In genomic region chr16:66551788-66552287, GRCh38 we compare ENCODE assay signal across 8 cellular contexts. TPM values are rescaled to one million over a fixed set of nuclear protein-coding genes. Genes with fewer than 3 reads are reported as not detected.
DNase-seq lines count a peak whose midpoint lies in the region; ATAC-seq, FAIRE-seq and TF ChIP-seq lines count a peak whose summit lies in the region.

No MANE protein-coding gene starts in this region.

- FAIRE-seq in H54 (lab: Jason Lieb, UNC), result no peak

- in situ Hi-C loops in HAP-1 (cut with MboI; ENCODE audit: low sequenced_read_pairs), result no loop called here

- POLR2A ChIA-PET in AG04450 (lab: Yijun Ruan, JAX), result interaction anchor here (1.0 to 1.2 kb wide), 4 partner anchors 12 to 40 kb away, joined by 3 to 5 read pairs (median 5); no protein-coding TSS in a partner anchor

- H3K27me3 ChIP-seq in AG04450 (ENCODE audit: control insufficient read depth, insufficient read depth, low read length), result no peaks in the 10 kb centered on the region
- no peaks in the 10 kb centered on the region for H3K27me3 ChIP-seq in HAP-1 (ENCODE audit: low read depth)
- H3K27me3 ChIP-seq in liver (ENCODE audit: control insufficient read depth in 4 of 4, insufficient read depth in 4 of 4, low read length in 3 of 4), result no peaks in the 10 kb centered on the region

- H3K4me1 Mint-ChIP-seq in activated naive CD8-positive, alpha-beta T cell treated with anti-CD3 and anti-CD28 coated beads for 36 hours, result peaks cover 65% of the 10 kb centered on the region
- H3K4me1 Mint-ChIP-seq in type B pancreatic cell (ENCODE audit: unreplicated experiment), result peaks cover 58% of the 10 kb centered on the region

- H3K27me3 Mint-ChIP-seq in activated naive CD8-positive, alpha-beta T cell treated with anti-CD3 and anti-CD28 coated beads for 36 hours, result peaks cover 4% of the 10 kb centered on the region
- no peaks in the 10 kb centered on the region for H3K27me3 Mint-ChIP-seq in type B pancreatic cell

- no peak for TF ChIP-seq CTCF in AG04450 (IDR thresholded peaks at IDR 0.05; ENCODE audit: low read depth, low read length)
- TF ChIP-seq CTCF in liver (IDR thresholded peaks at IDR 0.05; ENCODE audit: low read depth, low read length, missing input control), result no peak
- TF ChIP-seq CTCF in type B pancreatic cell (conservative IDR thresholded peaks at IDR 0.05), result no peak

- H3K27ac Mint-ChIP-seq in activated naive CD8-positive, alpha-beta T cell treated with anti-CD3 and anti-CD28 coated beads for 36 hours, result peak overlapping the region; percentile 95
- peak overlapping the region; percentile 88 for H3K27ac Mint-ChIP-seq in type B pancreatic cell

- H3K27ac ChIP-seq in AG04450 (ENCODE audit: low read depth, low read length), result peak overlapping the region; percentile 77
- peak overlapping the region; percentile 92 to 97 for H3K27ac ChIP-seq in liver (ENCODE audit: low read depth in 1 of 2, low read length in 2 of 2)

- WGBS in liver, result 44% methylated on average over 8 of the region's 8 CpGs

- H3K9ac ChIP-seq in liver (ENCODE audit: low read depth in 1 of 2, low read length in 2 of 2), result peak overlapping the region; percentile 76 to 85

- peak overlapping the region; percentile 96 for H3K4me3 Mint-ChIP-seq in activated naive CD8-positive, alpha-beta T cell treated with anti-CD3 and anti-CD28 coated beads for 36 hours
- H3K4me3 Mint-ChIP-seq in type B pancreatic cell, result peak overlapping the region; percentile 94

- peaks cover 23% of the 10 kb centered on the region for H3K4me1 ChIP-seq in HAP-1
- peaks cover 2 to 31% (median 22%) of the 10 kb centered on the region in 4 donors for H3K4me1 ChIP-seq in liver (ENCODE audit: control insufficient read depth in 4 of 4, insufficient read depth in 4 of 4, low read length in 3 of 4)

- H3K4me3 ChIP-seq in AG04450 (ENCODE audit: low read depth, low read length) (peak overlapping the region; percentile 88), HAP-1 (peak overlapping the region; percentile 37), liver (ENCODE audit: low read depth in 1 of 3, low read length in 3 of 3) (peak overlapping the region; percentile 57 to 96 (median 88))

- no peak for TF ChIP-seq POLR2A in H54 (IDR thresholded peaks at IDR 0.05; ENCODE audit: low read depth, low read length)

- H3K36me3 ChIP-seq in HAP-1 (replicated peaks) (no peaks in the 10 kb centered on the region; the same call in 1 of the 2 replicates), liver (ENCODE audit: control insufficient read depth in 4 of 4, insufficient read depth in 3 of 4, low read depth in 1 of 4, low read length in 3 of 4) (no peaks in the 10 kb centered on the region)

- no peak for ATAC-seq in HG03139 (IDR thresholded peaks at IDR 0.05; ENCODE audit: unreplicated experiment)
- no peak for ATAC-seq in GM21825 (IDR thresholded peaks at IDR 0.05; ENCODE audit: unreplicated experiment)

- H3K9me3 Mint-ChIP-seq in activated naive CD8-positive, alpha-beta T cell treated with anti-CD3 and anti-CD28 coated beads for 36 hours, result peaks cover 2% of the 10 kb centered on the region
- H3K9me3 Mint-ChIP-seq in type B pancreatic cell, result peaks cover 4% of the 10 kb centered on the region

- DNase-seq in AG04450 (ENCODE audit: low read depth, low spot score) (no peak), HAP-1 (ENCODE audit: low spot score in 2 of 2) (no peak), type B pancreatic cell (ENCODE audit: extremely low spot score, unreplicated experiment) (no peak), H54 (ENCODE audit: insufficient read length, low spot score) (no peak)
- no peak for DNase-seq in activated naive CD8-positive, alpha-beta T cell treated with anti-CD3 and anti-CD28 coated beads for 36 hours

- TF ChIP-seq RAD21 in liver (IDR thresholded peaks at IDR 0.05), result no peak

- H3K9me3 ChIP-seq in AG04450 (ENCODE audit: control insufficient read depth, insufficient read depth, low read length) (no peaks in the 10 kb centered on the region; the same call in 1 of the 2 replicates), HAP-1 (no peaks in the 10 kb centered on the region), liver (ENCODE audit: control insufficient read depth in 4 of 4, low read length in 3 of 4) (no peaks in the 10 kb centered on the region)

- CTCF ChIA-PET in AG04450 (lab: Charles Lee), result interaction anchor here (0.7 to 1.2 kb wide), 6 partner anchors 13 to 316 kb away, joined by 3 to 4 read pairs (median 4); no protein-coding TSS in a partner anchor

- H3K36me3 Mint-ChIP-seq in activated naive CD8-positive, alpha-beta T cell treated with anti-CD3 and anti-CD28 coated beads for 36 hours, result peaks cover 32% of the 10 kb centered on the region
- peaks cover 25% of the 10 kb centered on the region for H3K36me3 Mint-ChIP-seq in type B pancreatic cell

TF ChIP-seq in liver, 16 proteins besides CTCF, POLR2A, EP300 and RAD21 (continues in another document):
- TF ChIP-seq HNF4G (IDR thresholded peaks at IDR 0.05), result no peak
- TF ChIP-seq EGR1 (IDR thresholded peaks at IDR 0.05; ENCODE audit: low read depth in 2 of 2), result no peak
- no peak for TF ChIP-seq FOXA1 (IDR thresholded peaks at IDR 0.05)
- no peak for TF ChIP-seq ZBTB33 (IDR thresholded peaks at IDR 0.05)
- no peak for TF ChIP-seq REST (IDR thresholded peaks at IDR 0.05)

RNA-seq across cellular contexts. Expression of gene CKLF, which starts 0.5 kb away (rescaled TPM):
- polyA plus RNA-seq in AG04450 (2011; rRNA removed), result 52.6 and 56.2 TPM in 2 replicates
- 23.2 and 25.6 TPM in 2 replicates for polyA minus RNA-seq in AG04450 (2011; rRNA and poly(A)+ RNA removed)
- total RNA-seq in activated naive CD8-positive, alpha-beta T cell treated with anti-CD3 and anti-CD28 coated beads for 36 hours, result 100 to 1,000 TPM in 1 of 2 experiments, 10 to 100 TPM in 1; 93.0 to 103 TPM
- 10 to 100 TPM in 1 of 2 donors, 1 to 10 TPM in 1; 9.5 to 36.1 TPM for total RNA-seq in liver
- 10 to 100 TPM; 19.3 to 23.6 TPM for polyA plus RNA-seq in liver
- 21.2 and 36.3 TPM in 2 replicates for total RNA-seq in type B pancreatic cell (ENCODE audit: low replicate concordance)

RNA-seq across cellular contexts. Expression of gene TK2, which starts 1.9 kb away (rescaled TPM):
- polyA plus RNA-seq in AG04450 (2011; rRNA removed) (33.3 and 34.2 TPM in 2 replicates), liver (10 to 100 TPM; 19.5 to 22.5 TPM)
- 41.1 and 42.9 TPM in 2 replicates for polyA minus RNA-seq in AG04450 (2011; rRNA and poly(A)+ RNA removed)
- 1 to 10 TPM; 5.6 to 6.9 TPM for total RNA-seq in activated naive CD8-positive, alpha-beta T cell treated with anti-CD3 and anti-CD28 coated beads for 36 hours
- total RNA-seq in liver (10 to 100 TPM; 10.5 to 31.9 TPM), type B pancreatic cell (ENCODE audit: low replicate concordance) (14.6 and 18.4 TPM in 2 replicates)

RNA-seq across cellular contexts. Expression of gene CMTM1, which starts 14.4 kb away (rescaled TPM):
- polyA plus RNA-seq in AG04450 (2011; rRNA removed) (1.6 and 1.7 TPM in 2 replicates), liver (under 1 TPM; 0.32 to 0.64 TPM)
- 2.2 and 3.2 TPM in 2 replicates for polyA minus RNA-seq in AG04450 (2011; rRNA and poly(A)+ RNA removed)
- 1 to 10 TPM; 2.8 to 5.9 TPM for total RNA-seq in activated naive CD8-positive, alpha-beta T cell treated with anti-CD3 and anti-CD28 coated beads for 36 hours
- total RNA-seq in liver (under 1 TPM; 0.33 to 0.84 TPM), type B pancreatic cell (ENCODE audit: low replicate concordance) (3.4 and 8.4 TPM in 2 replicates)

RNA-seq across cellular contexts. Expression of gene CMTM2, which starts 27.4 kb away (rescaled TPM):
- polyA plus RNA-seq in AG04450 (2011; rRNA removed) (not detected in 2 replicates), liver (under 1 TPM; 0.57 to 0.67 TPM)
- not detected in 2 replicates for polyA minus RNA-seq in AG04450 (2011; rRNA and poly(A)+ RNA removed)
- total RNA-seq in activated naive CD8-positive, alpha-beta T cell treated with anti-CD3 and anti-CD28 coated beads for 36 hours, result not detected
- total RNA-seq in liver (1 to 10 TPM in 1 of 2 donors, under 1 TPM in 1; 0.50 to 1.1 TPM), type B pancreatic cell (ENCODE audit: low replicate concordance) (0.41 TPM in 1 of 2 replicates, not detected in the other)

RNA-seq across cellular contexts. Expression of gene CMTM3, which starts 52.7 kb away (rescaled TPM):
- polyA plus RNA-seq in AG04450 (2011; rRNA removed), result 31.6 and 33.5 TPM in 2 replicates
- polyA minus RNA-seq in AG04450 (2011; rRNA and poly(A)+ RNA removed), result 31.5 and 41.0 TPM in 2 replicates
- total RNA-seq in activated naive CD8-positive, alpha-beta T cell treated with anti-CD3 and anti-CD28 coated beads for 36 hours, result 10 to 100 TPM; 55.1 to 60.5 TPM
- 10 to 100 TPM in 1 of 2 donors, 1 to 10 TPM in 1; 2.7 to 12.2 TPM for total RNA-seq in liver
- polyA plus RNA-seq in liver, result 1 to 10 TPM; 1.6 to 6.5 TPM
- total RNA-seq in type B pancreatic cell (ENCODE audit: low replicate concordance), result 28.0 and 45.2 TPM in 2 replicates

Comparison
In these comparisons a context has a peak if more than half of its experiments do, and no peak if none do; other contexts are left out.
1. H3K4me3 ChIP-seq: peak in every context shown above with its lines; median percentile 88 in AG04450; 88 in liver; 37 in HAP-1.